1 cellular context compared by ENCODE assay signal in the genomic region with DNA sequence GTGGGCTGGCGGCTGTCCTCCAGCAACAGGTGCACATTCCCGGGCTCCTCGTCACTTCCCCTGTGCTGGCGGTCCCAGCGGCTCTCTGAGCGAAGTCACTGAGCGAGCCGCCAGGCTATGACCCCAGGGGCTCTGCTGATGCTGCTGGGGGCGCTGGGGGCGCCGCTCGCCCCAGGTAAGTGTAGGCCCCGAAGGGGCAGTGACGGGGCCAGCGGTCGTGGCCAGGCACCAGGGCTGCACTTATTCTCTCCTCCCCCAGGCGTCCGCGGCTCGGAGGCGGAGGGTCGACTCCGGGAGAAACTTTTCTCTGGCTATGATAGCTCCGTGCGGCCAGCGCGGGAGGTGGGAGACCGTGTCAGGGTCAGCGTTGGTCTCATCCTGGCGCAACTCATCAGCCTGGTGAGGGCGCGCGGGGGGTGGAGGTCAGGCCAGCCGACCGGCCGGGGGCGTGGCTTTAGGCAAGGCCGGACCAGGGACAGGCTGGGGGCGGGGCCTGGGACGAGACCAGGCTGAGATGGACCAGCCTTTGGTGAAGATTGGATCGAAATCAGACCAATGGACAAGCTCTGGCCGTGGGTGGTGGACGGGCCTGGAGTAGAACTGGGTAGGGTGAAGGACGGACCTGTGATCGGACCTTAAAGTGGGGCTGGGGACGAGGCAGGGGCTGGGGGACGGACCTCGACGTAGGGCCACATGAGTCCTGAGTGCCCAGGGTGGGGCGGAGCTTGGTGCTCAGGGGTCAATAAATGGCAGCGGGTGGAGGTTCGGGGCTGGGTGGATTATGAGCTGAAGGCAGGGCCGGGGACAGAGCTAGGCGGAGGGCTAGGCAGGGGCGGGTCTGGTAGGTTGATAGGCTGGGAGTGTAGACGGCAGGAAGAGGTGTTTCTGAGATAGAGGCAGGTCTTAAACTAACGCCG.
TF ChIP-seq lines count a peak whose summit lies in the region.

A gene with protein sequence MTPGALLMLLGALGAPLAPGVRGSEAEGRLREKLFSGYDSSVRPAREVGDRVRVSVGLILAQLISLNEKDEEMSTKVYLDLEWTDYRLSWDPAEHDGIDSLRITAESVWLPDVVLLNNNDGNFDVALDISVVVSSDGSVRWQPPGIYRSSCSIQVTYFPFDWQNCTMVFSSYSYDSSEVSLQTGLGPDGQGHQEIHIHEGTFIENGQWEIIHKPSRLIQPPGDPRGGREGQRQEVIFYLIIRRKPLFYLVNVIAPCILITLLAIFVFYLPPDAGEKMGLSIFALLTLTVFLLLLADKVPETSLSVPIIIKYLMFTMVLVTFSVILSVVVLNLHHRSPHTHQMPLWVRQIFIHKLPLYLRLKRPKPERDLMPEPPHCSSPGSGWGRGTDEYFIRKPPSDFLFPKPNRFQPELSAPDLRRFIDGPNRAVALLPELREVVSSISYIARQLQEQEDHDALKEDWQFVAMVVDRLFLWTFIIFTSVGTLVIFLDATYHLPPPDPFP (plus strand): TSS at position 51 of the 917 bp plus-strand sequence. CDS start 67 bp downstream, at position 118.

TF ChIP-seq in HepG2, 621 proteins besides CTCF, POLR2A, EP300 and RAD21 (continued from another document and continues in another):
- TF ChIP-seq, protein P1, sequence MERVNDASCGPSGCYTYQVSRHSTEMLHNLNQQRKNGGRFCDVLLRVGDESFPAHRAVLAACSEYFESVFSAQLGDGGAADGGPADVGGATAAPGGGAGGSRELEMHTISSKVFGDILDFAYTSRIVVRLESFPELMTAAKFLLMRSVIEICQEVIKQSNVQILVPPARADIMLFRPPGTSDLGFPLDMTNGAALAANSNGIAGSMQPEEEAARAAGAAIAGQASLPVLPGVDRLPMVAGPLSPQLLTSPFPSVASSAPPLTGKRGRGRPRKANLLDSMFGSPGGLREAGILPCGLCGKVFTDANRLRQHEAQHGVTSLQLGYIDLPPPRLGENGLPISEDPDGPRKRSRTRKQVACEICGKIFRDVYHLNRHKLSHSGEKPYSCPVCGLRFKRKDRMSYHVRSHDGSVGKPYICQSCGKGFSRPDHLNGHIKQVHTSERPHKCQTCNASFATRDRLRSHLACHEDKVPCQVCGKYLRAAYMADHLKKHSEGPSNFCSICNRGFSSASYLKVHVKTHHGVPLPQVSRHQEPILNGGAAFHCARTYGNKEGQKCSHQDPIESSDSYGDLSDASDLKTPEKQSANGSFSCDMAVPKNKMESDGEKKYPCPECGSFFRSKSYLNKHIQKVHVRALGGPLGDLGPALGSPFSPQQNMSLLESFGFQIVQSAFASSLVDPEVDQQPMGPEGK (CRISPR knock-in tag; IDR thresholded peaks at IDR 0.05) = peak; percentile 83
- TF ChIP-seq TOE1 (CRISPR knock-in tag; IDR thresholded peaks at IDR 0.05) (no peak), SRSF9 (IDR thresholded peaks at IDR 0.05; ENCODE audit: borderline replicate concordance, insufficient read depth, low read depth, low read length, poor library complexity, severe bottlenecking) (no peak), SRY (CRISPR knock-in tag; IDR thresholded peaks at IDR 0.05) (peak; percentile 47; the same call in 1 of the 2 replicates), ZNF672 (CRISPR knock-in tag; IDR thresholded peaks at IDR 0.05) (no peak), ZNF629 (CRISPR knock-in tag; conservative IDR thresholded peaks at IDR 0.05) (0 out of 2 replicates have a peak, but pooled peaks have one; percentile 16), ZNF292 (CRISPR knock-in tag; IDR thresholded peaks at IDR 0.05; ENCODE audit: borderline replicate concordance, low read depth) (peak; percentile 28; the same call in 1 of the 2 replicates), ZSCAN9 (CRISPR knock-in tag; IDR thresholded peaks at IDR 0.05; ENCODE audit: borderline replicate concordance) (peak; percentile 75; the same call in 1 of the 2 replicates), MBD4 (IDR thresholded peaks at IDR 0.05; ENCODE audit: borderline replicate concordance, low read length) (no peak), ZFP36L1 (CRISPR knock-in tag; IDR thresholded peaks at IDR 0.05) (no peak; the same call in 1 of the 2 replicates), MEIS1 (CRISPR knock-in tag; IDR thresholded peaks at IDR 0.05; ENCODE audit: borderline replicate concordance) (peak; percentile 80; the same call in 1 of the 2 replicates), PLRG1 (conservative IDR thresholded peaks at IDR 0.05) (no peak), CENPX (CRISPR knock-in tag; IDR thresholded peaks at IDR 0.05) (no peak), PHB2 (IDR thresholded peaks at IDR 0.05; ENCODE audit: partially characterized antibody) (no peak), RELA (CRISPR knock-in tag; IDR thresholded peaks at IDR 0.05) (no peak), TAF1 (CRISPR knock-in tag; IDR thresholded peaks at IDR 0.05) (peak; percentile 64), NR2C2 (CRISPR knock-in tag; IDR thresholded peaks at IDR 0.05; ENCODE audit: borderline replicate concordance) (peak; percentile 86), KLF13 (CRISPR knock-in tag; IDR thresholded peaks at IDR 0.05) (no peak), KMT2A (CRISPR knock-in tag; IDR thresholded peaks at IDR 0.05) (peak; percentile 57), ZNF329 (CRISPR knock-in tag; IDR thresholded peaks at IDR 0.05; ENCODE audit: low read depth) (no peak), ZNF33A (CRISPR knock-in tag; IDR thresholded peaks at IDR 0.05; ENCODE audit: borderline replicate concordance) (no peak), KDM5B (CRISPR knock-in tag; IDR thresholded peaks at IDR 0.05; ENCODE audit: borderline replicate concordance) (peak; percentile 87), ZNF703 (CRISPR knock-in tag; IDR thresholded peaks at IDR 0.05; ENCODE audit: borderline replicate concordance) (peak; percentile 64; the same call in 1 of the 2 replicates), EHMT2 (IDR thresholded peaks at IDR 0.05; ENCODE audit: borderline replicate concordance, low read depth, low read length) (no peak), SOX13 (IDR thresholded peaks at IDR 0.05) (no peak), SOX13 (CRISPR knock-in tag; conservative IDR thresholded peaks at IDR 0.05 in 1 of 2, IDR thresholded peaks at IDR 0.05 in 1 of 2) (no peak), AGO2 (optimal IDR thresholded peaks at IDR 0.05; ENCODE audit: low read depth, low read length) (no peak), REPIN1 (CRISPR knock-in tag; IDR thresholded peaks at IDR 0.05; ENCODE audit: borderline replicate concordance, low read depth) (no peak)
- TF ChIP-seq, protein P2, sequence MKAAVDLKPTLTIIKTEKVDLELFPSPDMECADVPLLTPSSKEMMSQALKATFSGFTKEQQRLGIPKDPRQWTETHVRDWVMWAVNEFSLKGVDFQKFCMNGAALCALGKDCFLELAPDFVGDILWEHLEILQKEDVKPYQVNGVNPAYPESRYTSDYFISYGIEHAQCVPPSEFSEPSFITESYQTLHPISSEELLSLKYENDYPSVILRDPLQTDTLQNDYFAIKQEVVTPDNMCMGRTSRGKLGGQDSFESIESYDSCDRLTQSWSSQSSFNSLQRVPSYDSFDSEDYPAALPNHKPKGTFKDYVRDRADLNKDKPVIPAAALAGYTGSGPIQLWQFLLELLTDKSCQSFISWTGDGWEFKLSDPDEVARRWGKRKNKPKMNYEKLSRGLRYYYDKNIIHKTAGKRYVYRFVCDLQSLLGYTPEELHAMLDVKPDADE (CRISPR knock-in tag; IDR thresholded peaks at IDR 0.05) = no peak
- TF ChIP-seq, protein P3, sequence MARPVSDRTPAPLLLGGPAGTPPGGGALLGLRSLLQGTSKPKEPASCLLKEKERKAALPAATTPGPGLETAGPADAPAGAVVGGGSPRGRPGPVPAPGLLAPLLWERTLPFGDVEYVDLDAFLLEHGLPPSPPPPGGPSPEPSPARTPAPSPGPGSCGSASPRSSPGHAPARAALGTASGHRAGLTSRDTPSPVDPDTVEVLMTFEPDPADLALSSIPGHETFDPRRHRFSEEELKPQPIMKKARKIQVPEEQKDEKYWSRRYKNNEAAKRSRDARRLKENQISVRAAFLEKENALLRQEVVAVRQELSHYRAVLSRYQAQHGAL (CRISPR knock-in tag; IDR thresholded peaks at IDR 0.05; ENCODE audit: not compliant biosample characterization) = no peak
- TF ChIP-seq, protein P4, sequence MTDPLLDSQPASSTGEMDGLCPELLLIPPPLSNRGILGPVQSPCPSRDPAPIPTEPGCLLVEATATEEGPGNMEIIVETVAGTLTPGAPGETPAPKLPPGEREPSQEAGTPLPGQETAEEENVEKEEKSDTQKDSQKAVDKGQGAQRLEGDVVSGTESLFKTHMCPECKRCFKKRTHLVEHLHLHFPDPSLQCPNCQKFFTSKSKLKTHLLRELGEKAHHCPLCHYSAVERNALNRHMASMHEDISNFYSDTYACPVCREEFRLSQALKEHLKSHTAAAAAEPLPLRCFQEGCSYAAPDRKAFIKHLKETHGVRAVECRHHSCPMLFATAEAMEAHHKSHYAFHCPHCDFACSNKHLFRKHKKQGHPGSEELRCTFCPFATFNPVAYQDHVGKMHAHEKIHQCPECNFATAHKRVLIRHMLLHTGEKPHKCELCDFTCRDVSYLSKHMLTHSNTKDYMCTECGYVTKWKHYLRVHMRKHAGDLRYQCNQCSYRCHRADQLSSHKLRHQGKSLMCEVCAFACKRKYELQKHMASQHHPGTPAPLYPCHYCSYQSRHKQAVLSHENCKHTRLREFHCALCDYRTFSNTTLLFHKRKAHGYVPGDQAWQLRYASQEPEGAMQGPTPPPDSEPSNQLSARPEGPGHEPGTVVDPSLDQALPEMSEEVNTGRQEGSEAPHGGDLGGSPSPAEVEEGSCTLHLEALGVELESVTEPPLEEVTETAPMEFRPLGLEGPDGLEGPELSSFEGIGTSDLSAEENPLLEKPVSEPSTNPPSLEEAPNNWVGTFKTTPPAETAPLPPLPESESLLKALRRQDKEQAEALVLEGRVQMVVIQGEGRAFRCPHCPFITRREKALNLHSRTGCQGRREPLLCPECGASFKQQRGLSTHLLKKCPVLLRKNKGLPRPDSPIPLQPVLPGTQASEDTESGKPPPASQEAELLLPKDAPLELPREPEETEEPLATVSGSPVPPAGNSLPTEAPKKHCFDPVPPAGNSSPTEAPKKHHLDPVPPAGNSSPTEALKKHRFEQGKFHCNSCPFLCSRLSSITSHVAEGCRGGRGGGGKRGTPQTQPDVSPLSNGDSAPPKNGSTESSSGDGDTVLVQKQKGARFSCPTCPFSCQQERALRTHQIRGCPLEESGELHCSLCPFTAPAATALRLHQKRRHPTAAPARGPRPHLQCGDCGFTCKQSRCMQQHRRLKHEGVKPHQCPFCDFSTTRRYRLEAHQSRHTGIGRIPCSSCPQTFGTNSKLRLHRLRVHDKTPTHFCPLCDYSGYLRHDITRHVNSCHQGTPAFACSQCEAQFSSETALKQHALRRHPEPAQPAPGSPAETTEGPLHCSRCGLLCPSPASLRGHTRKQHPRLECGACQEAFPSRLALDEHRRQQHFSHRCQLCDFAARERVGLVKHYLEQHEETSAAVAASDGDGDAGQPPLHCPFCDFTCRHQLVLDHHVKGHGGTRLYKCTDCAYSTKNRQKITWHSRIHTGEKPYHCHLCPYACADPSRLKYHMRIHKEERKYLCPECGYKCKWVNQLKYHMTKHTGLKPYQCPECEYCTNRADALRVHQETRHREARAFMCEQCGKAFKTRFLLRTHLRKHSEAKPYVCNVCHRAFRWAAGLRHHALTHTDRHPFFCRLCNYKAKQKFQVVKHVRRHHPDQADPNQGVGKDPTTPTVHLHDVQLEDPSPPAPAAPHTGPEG (CRISPR knock-in tag; IDR thresholded peaks at IDR 0.05) = no peak
- TF ChIP-seq, protein P5, sequence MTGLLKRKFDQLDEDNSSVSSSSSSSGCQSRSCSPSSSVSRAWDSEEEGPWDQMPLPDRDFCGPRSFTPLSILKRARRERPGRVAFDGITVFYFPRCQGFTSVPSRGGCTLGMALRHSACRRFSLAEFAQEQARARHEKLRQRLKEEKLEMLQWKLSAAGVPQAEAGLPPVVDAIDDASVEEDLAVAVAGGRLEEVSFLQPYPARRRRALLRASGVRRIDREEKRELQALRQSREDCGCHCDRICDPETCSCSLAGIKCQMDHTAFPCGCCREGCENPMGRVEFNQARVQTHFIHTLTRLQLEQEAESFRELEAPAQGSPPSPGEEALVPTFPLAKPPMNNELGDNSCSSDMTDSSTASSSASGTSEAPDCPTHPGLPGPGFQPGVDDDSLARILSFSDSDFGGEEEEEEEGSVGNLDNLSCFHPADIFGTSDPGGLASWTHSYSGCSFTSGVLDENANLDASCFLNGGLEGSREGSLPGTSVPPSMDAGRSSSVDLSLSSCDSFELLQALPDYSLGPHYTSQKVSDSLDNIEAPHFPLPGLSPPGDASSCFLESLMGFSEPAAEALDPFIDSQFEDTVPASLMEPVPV (CRISPR knock-in tag; IDR thresholded peaks at IDR 0.05) = no peak
- TF ChIP-seq, protein P6, sequence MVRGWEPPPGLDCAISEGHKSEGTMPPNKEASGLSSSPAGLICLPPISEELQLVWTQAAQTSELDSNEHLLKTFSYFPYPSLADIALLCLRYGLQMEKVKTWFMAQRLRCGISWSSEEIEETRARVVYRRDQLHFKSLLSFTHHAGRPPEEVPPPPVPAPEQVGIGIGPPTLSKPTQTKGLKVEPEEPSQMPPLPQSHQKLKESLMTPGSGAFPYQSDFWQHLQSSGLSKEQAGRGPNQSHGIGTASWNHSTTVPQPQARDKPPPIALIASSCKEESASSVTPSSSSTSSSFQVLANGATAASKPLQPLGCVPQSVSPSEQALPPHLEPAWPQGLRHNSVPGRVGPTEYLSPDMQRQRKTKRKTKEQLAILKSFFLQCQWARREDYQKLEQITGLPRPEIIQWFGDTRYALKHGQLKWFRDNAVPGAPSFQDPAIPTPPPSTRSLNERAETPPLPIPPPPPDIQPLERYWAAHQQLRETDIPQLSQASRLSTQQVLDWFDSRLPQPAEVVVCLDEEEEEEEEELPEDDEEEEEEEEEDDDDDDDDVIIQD (CRISPR knock-in tag; IDR thresholded peaks at IDR 0.05; ENCODE audit: low read depth) = no peak; the same call in 1 of the 2 replicates
- TF ChIP-seq, protein P7, sequence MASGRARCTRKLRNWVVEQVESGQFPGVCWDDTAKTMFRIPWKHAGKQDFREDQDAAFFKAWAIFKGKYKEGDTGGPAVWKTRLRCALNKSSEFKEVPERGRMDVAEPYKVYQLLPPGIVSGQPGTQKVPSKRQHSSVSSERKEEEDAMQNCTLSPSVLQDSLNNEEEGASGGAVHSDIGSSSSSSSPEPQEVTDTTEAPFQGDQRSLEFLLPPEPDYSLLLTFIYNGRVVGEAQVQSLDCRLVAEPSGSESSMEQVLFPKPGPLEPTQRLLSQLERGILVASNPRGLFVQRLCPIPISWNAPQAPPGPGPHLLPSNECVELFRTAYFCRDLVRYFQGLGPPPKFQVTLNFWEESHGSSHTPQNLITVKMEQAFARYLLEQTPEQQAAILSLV (CRISPR knock-in tag; IDR thresholded peaks at IDR 0.05; ENCODE audit: borderline replicate concordance) = peak; percentile 31; the same call in 1 of the 2 replicates
- TF ChIP-seq, protein P8, sequence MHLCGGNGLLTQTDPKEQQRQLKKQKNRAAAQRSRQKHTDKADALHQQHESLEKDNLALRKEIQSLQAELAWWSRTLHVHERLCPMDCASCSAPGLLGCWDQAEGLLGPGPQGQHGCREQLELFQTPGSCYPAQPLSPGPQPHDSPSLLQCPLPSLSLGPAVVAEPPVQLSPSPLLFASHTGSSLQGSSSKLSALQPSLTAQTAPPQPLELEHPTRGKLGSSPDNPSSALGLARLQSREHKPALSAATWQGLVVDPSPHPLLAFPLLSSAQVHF (CRISPR knock-in tag; IDR thresholded peaks at IDR 0.05) = no peak
- TF ChIP-seq, protein P9, sequence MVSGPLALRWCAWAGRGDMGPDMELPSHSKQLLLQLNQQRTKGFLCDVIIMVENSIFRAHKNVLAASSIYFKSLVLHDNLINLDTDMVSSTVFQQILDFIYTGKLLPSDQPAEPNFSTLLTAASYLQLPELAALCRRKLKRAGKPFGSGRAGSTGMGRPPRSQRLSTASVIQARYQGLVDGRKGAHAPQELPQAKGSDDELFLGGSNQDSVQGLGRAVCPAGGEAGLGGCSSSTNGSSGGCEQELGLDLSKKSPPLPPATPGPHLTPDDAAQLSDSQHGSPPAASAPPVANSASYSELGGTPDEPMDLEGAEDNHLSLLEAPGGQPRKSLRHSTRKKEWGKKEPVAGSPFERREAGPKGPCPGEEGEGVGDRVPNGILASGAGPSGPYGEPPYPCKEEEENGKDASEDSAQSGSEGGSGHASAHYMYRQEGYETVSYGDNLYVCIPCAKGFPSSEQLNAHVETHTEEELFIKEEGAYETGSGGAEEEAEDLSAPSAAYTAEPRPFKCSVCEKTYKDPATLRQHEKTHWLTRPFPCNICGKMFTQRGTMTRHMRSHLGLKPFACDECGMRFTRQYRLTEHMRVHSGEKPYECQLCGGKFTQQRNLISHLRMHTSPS (CRISPR knock-in tag; IDR thresholded peaks at IDR 0.05; ENCODE audit: low read depth) = peak; percentile 73; the same call in 1 of the 2 replicates
